8 cellular contexts compared by ENCODE assay signal in the genomic region with DNA sequence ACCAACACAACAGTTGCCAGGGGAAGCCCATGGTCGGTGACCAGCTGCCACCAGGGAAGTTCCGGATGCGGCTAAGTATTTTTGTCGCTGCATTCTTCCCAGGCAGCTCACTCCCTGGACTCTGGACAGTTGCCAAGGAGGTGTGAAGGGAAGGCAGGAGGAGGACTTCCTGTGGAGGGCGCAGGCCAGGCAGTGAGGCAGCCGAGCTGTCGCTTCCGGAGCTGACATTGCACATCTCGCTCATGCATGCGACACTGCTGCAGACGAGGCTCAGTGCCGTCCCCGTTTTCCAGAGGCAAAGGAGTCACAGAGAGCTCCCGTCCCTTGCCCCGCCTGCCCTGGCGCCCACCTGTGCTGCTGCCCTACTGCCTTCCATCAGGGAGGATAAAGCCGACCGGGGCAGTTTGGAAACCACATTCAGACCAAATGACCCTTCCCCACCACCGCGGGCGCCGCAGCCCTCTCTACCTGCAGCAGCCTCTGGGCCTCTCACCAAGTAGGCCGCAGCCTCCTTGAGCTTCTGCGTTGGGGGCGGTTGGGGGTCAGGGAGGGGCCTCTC.
A peak's percentile ranks its signal among the peaks of the same experiment; 100 is the strongest.
DNase-seq lines count a peak whose midpoint lies in the region; ATAC-seq and TF ChIP-seq lines count a peak whose summit lies in the region.

No MANE protein-coding gene starts in this region.

- no peak for TF ChIP-seq EP300 in stomach (IDR thresholded peaks at IDR 0.05)

- no peak overlapping the region for H3K27ac ChIP-seq in cardiac muscle cell
- H3K27ac ChIP-seq in right atrium auricular region = no peak overlapping the region
- H3K27ac ChIP-seq in hepatocyte = no peak overlapping the region
- H3K27ac ChIP-seq in stomach = no peak overlapping the region
- no peak overlapping the region for H3K27ac ChIP-seq in gastrocnemius medialis

- no peak overlapping the region for H2AFZ ChIP-seq in hepatocyte

- H3K79me2 ChIP-seq in hepatocyte = no peaks in the 10 kb centered on the region

- H3K36me3 ChIP-seq in cardiac muscle cell (no peaks in the 10 kb centered on the region), right atrium auricular region (no peaks in the 10 kb centered on the region), hepatocyte (replicated peaks; ENCODE audit: insufficient read depth, low read depth) (no peaks in the 10 kb centered on the region), stomach (no peaks in the 10 kb centered on the region), gastrocnemius medialis (no peaks in the 10 kb centered on the region)

- intact Hi-C loops in stomach (cut with DNase I; ENCODE audit: low total_unique reads) (no loop called here), gastrocnemius medialis (cut with DNase I; ENCODE audit: low total_unique reads) (no loop called here)

- H3K27me3 ChIP-seq in cardiac muscle cell (peaks cover 15% of the 10 kb centered on the region), right atrium auricular region (no peaks in the 10 kb centered on the region), hepatocyte (peaks cover 26% of the 10 kb centered on the region), stomach (peaks cover 0 to 59% (median 30%) of the 10 kb centered on the region in 3 donors), gastrocnemius medialis (peaks cover 19 to 43% (median 28%) of the 10 kb centered on the region in 3 donors)

- DNase-seq in cardiac muscle cell (ENCODE audit: low read depth in 1 of 2, low spot score in 1 of 2) = peak in 1 of 2 donors; percentile 53
- no peak for DNase-seq in right atrium auricular region (ENCODE audit: low spot score)
- peak; percentile 8 to 27 for DNase-seq in activated CD4-positive, alpha-beta T cell treated with anti-CD3 and anti-CD28 coated beads, Interleukin-2, amount 50 U/mL, for 48 hours
- DNase-seq in hepatocyte (ENCODE audit: low spot score) = no peak
- DNase-seq in stomach = no peak
- DNase-seq in gastrocnemius medialis = no peak
- no peak for DNase-seq in NAMALWA (ENCODE audit: low spot score)

- no peaks in the 10 kb centered on the region for H4K20me1 ChIP-seq in hepatocyte (ENCODE audit: insufficient read depth, poor library complexity, severe bottlenecking)

- no peaks in the 10 kb centered on the region for H3K9me2 ChIP-seq in hepatocyte (replicated peaks; ENCODE audit: insufficient read depth)

- ATAC-seq in GM21390 (IDR thresholded peaks at IDR 0.05; ENCODE audit: unreplicated experiment) (no peak), gastrocnemius medialis (no peak)

- H3K4me2 ChIP-seq in hepatocyte = peak overlapping the region; percentile 78

- no peak for TF ChIP-seq POLR2A in stomach (IDR thresholded peaks at IDR 0.05)
- TF ChIP-seq POLR2A in gastrocnemius medialis (IDR thresholded peaks at IDR 0.05) = no peak

- H3K4me1 ChIP-seq in cardiac muscle cell (ENCODE audit: low read depth) = no peaks in the 10 kb centered on the region
- peaks cover 0 to 28% of the 10 kb centered on the region in 2 donors for H3K4me1 ChIP-seq in right atrium auricular region
- peaks cover 14% of the 10 kb centered on the region for H3K4me1 ChIP-seq in hepatocyte (ENCODE audit: insufficient read depth)
- H3K4me1 ChIP-seq in stomach = peaks cover 8 to 22% (median 16%) of the 10 kb centered on the region in 4 donors
- no peaks in the 10 kb centered on the region for H3K4me1 ChIP-seq in gastrocnemius medialis

- WGBS in hepatocyte (ENCODE audit: low lambda C conversion rate, missing lambda C conversion rate) = 76% methylated on average over 25 of the region's 25 CpGs
- WGBS in stomach, 5 donors = 33 to 60% (median 41%) methylated on average over 11 to 25 of the region's 25 CpGs

- in situ Hi-C loops in gastrocnemius medialis (cut with MboI; ENCODE audit: low sequenced_read_pairs in 4 of 4) = no loop called here

- TF ChIP-seq CTCF in cardiac muscle cell (IDR thresholded peaks at IDR 0.05; ENCODE audit: low read depth, low read length) (peak; percentile 6), right atrium auricular region (IDR thresholded peaks at IDR 0.05) (no peak), hepatocyte (IDR thresholded peaks at IDR 0.05; ENCODE audit: poor library complexity) (no peak), stomach (IDR thresholded peaks at IDR 0.05) (no peak), gastrocnemius medialis (IDR thresholded peaks at IDR 0.05 in 4 of 5, conservative IDR thresholded peaks at IDR 0.05 in 1 of 5) (no peak)

- H3K9me3 ChIP-seq in cardiac muscle cell (ENCODE audit: low read depth) (no peaks in the 10 kb centered on the region), right atrium auricular region (no peaks in the 10 kb centered on the region), hepatocyte (ENCODE audit: low read depth) (no peaks in the 10 kb centered on the region), stomach (no peaks in the 10 kb centered on the region), gastrocnemius medialis (no peaks in the 10 kb centered on the region)

- H3K4me3 ChIP-seq in cardiac muscle cell (no peak overlapping the region), right atrium auricular region (peak overlapping the region in 1 of 2 donors; percentile 37), hepatocyte (no peak overlapping the region), stomach (peak overlapping the region; percentile 25 to 36 (median 32)), gastrocnemius medialis (no peak overlapping the region)

Comparison
In these comparisons a context has a peak if more than half of its experiments do, and no peak if none do; other contexts are left out.
1. DNase-seq: peak in activated CD4-positive, alpha-beta T cell treated with anti-CD3 and anti-CD28 coated beads, Interleukin-2, amount 50 U/mL, for 48 hours (2 of 2); none in right atrium auricular region (single experiment), hepatocyte (single experiment), stomach (single experiment), gastrocnemius medialis (0 of 2) and NAMALWA (single experiment).
2. H3K4me3 ChIP-seq: peak in stomach (4 of 4); none in cardiac muscle cell (single experiment), hepatocyte (single experiment) and gastrocnemius medialis (0 of 4).